Comparison of ENCODE assay signal across 1 cellular context in the genomic region with DNA sequence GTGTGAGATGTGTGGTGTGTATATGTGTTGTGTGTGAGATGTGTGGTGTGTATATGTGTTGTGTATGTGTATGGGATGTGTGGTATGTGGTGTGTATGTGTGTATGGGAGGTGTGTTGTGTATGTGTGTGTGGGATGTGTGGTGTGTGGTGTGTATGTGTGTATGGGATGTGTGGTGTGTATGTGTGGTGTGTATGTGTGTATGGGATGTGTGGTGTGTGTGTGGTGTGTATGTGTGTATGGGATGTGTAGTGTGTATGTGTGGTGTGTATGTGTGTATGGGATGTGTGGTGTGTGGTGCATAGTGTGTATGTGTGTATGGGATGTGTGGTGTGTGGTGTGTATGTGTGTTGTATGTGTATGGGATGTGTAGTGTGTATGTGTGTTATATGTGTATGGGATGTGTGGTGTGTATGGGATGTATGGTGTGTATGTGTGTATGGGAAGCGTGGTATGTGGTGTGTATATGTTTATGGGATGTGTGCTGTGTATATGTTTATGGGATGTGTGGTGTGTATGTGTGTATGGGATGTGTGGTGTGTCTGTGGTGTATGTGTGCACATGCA.
TF ChIP-seq lines count a peak whose summit lies in the region.

No MANE protein-coding gene starts in this region.

TF ChIP-seq in K562, 482 proteins besides CTCF, POLR2A, EP300 and RAD21 (continued from another document):
- 0 out of 2 replicates have a peak, but pooled peaks have one; percentile 34 for TF ChIP-seq CBX1 (IDR thresholded peaks at IDR 0.05; ENCODE audit: low read depth)
- no peak for TF ChIP-seq ELF1 (tag; IDR thresholded peaks at IDR 0.05)
- TF ChIP-seq, protein P1, sequence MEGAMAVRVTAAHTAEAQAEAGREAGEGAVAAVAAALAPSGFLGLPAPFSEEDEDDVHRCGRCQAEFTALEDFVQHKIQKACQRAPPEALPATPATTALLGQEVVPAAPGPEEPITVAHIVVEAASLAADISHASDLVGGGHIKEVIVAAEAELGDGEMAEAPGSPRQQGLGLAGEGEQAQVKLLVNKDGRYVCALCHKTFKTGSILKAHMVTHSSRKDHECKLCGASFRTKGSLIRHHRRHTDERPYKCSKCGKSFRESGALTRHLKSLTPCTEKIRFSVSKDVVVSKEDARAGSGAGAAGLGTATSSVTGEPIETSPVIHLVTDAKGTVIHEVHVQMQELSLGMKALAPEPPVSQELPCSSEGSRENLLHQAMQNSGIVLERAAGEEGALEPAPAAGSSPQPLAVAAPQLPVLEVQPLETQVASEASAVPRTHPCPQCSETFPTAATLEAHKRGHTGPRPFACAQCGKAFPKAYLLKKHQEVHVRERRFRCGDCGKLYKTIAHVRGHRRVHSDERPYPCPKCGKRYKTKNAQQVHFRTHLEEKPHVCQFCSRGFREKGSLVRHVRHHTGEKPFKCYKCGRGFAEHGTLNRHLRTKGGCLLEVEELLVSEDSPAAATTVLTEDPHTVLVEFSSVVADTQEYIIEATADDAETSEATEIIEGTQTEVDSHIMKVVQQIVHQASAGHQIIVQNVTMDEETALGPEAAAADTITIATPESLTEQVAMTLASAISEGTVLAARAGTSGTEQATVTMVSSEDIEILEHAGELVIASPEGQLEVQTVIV (CRISPR knock-in tag; IDR thresholded peaks at IDR 0.05; ENCODE audit: borderline replicate concordance) = no peak
- no peak for TF ChIP-seq ZNF408 (CRISPR knock-in tag; IDR thresholded peaks at IDR 0.05; ENCODE audit: low read depth)
- TF ChIP-seq, protein P2, sequence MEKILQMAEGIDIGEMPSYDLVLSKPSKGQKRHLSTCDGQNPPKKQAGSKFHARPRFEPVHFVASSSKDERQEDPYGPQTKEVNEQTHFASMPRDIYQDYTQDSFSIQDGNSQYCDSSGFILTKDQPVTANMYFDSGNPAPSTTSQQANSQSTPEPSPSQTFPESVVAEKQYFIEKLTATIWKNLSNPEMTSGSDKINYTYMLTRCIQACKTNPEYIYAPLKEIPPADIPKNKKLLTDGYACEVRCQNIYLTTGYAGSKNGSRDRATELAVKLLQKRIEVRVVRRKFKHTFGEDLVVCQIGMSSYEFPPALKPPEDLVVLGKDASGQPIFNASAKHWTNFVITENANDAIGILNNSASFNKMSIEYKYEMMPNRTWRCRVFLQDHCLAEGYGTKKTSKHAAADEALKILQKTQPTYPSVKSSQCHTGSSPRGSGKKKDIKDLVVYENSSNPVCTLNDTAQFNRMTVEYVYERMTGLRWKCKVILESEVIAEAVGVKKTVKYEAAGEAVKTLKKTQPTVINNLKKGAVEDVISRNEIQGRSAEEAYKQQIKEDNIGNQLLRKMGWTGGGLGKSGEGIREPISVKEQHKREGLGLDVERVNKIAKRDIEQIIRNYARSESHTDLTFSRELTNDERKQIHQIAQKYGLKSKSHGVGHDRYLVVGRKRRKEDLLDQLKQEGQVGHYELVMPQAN (IDR thresholded peaks at IDR 0.05; ENCODE audit: borderline replicate concordance) = 0 out of 2 replicates have a peak, but pooled peaks have one; percentile 31
- TF ChIP-seq HDAC1 (IDR thresholded peaks at IDR 0.05) = 0 out of 4 replicates have a peak, but pooled peaks of 1 of the 2 experiments have one; percentile 10
- TF ChIP-seq, protein P3, sequence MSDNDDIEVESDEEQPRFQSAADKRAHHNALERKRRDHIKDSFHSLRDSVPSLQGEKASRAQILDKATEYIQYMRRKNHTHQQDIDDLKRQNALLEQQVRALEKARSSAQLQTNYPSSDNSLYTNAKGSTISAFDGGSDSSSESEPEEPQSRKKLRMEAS (CRISPR knock-in tag; IDR thresholded peaks at IDR 0.05) = 0 out of 2 replicates have a peak, but pooled peaks have one; percentile 17
- TF ChIP-seq, protein P4, sequence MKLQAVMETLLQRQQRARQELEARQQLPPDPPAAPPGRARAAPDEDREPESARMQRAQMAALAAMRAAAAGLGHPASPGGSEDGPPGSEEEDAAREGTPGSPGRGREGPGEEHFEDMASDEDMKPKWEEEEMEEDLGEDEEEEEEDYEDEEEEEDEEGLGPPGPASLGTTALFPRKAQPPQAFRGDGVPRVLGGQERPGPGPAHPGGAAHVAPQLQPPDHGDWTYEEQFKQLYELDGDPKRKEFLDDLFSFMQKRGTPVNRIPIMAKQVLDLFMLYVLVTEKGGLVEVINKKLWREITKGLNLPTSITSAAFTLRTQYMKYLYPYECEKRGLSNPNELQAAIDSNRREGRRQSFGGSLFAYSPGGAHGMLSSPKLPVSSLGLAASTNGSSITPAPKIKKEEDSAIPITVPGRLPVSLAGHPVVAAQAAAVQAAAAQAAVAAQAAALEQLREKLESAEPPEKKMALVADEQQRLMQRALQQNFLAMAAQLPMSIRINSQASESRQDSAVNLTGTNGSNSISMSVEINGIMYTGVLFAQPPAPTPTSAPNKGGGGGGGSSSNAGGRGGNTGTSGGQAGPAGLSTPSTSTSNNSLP (IDR thresholded peaks at IDR 0.05; ENCODE audit: borderline replicate concordance, low read depth, low read length) = no peak
- TF ChIP-seq, protein P5, sequence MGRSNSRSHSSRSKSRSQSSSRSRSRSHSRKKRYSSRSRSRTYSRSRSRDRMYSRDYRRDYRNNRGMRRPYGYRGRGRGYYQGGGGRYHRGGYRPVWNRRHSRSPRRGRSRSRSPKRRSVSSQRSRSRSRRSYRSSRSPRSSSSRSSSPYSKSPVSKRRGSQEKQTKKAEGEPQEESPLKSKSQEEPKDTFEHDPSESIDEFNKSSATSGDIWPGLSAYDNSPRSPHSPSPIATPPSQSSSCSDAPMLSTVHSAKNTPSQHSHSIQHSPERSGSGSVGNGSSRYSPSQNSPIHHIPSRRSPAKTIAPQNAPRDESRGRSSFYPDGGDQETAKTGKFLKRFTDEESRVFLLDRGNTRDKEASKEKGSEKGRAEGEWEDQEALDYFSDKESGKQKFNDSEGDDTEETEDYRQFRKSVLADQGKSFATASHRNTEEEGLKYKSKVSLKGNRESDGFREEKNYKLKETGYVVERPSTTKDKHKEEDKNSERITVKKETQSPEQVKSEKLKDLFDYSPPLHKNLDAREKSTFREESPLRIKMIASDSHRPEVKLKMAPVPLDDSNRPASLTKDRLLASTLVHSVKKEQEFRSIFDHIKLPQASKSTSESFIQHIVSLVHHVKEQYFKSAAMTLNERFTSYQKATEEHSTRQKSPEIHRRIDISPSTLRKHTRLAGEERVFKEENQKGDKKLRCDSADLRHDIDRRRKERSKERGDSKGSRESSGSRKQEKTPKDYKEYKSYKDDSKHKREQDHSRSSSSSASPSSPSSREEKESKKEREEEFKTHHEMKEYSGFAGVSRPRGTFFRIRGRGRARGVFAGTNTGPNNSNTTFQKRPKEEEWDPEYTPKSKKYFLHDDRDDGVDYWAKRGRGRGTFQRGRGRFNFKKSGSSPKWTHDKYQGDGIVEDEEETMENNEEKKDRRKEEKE (IDR thresholded peaks at IDR 0.05; ENCODE audit: borderline replicate concordance in 1 of 2, control insufficient read depth in 1 of 2, low read depth in 2 of 2, low read length in 1 of 2) = peak in 1 of 2 experiments; percentile 41; a peak in 1 of 4 replicates
- TF ChIP-seq WHSC1 (IDR thresholded peaks at IDR 0.05; ENCODE audit: low read length) = no peak
- TF ChIP-seq, protein P6, sequence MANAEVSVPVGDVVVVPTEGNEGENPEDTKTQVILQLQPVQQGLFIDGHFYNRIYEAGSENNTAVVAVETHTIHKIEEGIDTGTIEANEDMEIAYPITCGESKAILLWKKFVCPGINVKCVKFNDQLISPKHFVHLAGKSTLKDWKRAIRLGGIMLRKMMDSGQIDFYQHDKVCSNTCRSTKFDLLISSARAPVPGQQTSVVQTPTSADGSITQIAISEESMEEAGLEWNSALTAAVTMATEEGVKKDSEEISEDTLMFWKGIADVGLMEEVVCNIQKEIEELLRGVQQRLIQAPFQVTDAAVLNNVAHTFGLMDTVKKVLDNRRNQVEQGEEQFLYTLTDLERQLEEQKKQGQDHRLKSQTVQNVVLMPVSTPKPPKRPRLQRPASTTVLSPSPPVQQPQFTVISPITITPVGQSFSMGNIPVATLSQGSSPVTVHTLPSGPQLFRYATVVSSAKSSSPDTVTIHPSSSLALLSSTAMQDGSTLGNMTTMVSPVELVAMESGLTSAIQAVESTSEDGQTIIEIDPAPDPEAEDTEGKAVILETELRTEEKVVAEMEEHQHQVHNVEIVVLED (CRISPR knock-in tag; IDR thresholded peaks at IDR 0.05) = no peak
- TF ChIP-seq, protein P7, sequence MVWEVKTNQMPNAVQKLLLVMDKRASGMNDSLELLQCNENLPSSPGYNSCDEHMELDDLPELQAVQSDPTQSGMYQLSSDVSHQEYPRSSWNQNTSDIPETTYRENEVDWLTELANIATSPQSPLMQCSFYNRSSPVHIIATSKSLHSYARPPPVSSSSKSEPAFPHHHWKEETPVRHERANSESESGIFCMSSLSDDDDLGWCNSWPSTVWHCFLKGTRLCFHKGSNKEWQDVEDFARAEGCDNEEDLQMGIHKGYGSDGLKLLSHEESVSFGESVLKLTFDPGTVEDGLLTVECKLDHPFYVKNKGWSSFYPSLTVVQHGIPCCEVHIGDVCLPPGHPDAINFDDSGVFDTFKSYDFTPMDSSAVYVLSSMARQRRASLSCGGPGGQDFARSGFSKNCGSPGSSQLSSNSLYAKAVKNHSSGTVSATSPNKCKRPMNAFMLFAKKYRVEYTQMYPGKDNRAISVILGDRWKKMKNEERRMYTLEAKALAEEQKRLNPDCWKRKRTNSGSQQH (CRISPR knock-in tag; IDR thresholded peaks at IDR 0.05) = peak; percentile 52; the same call in 1 of the 2 replicates
- TF ChIP-seq ARHGAP35 (IDR thresholded peaks at IDR 0.05; ENCODE audit: partially characterized antibody) = peak; percentile 55
- TF ChIP-seq, protein P8, sequence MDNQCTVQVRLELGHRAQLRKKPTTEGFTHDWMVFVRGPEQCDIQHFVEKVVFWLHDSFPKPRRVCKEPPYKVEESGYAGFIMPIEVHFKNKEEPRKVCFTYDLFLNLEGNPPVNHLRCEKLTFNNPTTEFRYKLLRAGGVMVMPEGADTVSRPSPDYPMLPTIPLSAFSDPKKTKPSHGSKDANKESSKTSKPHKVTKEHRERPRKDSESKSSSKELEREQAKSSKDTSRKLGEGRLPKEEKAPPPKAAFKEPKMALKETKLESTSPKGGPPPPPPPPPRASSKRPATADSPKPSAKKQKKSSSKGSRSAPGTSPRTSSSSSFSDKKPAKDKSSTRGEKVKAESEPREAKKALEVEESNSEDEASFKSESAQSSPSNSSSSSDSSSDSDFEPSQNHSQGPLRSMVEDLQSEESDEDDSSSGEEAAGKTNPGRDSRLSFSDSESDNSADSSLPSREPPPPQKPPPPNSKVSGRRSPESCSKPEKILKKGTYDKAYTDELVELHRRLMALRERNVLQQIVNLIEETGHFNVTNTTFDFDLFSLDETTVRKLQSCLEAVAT (IDR thresholded peaks at IDR 0.05) = peak; percentile 38 to 42; a peak in 1 of 4 replicates
- no peak for TF ChIP-seq ZNF583 (CRISPR knock-in tag; IDR thresholded peaks at IDR 0.05)
- no peak for TF ChIP-seq RFX5 (IDR thresholded peaks at IDR 0.05; ENCODE audit: low read depth, low read length)
- TF ChIP-seq ASH1L (IDR thresholded peaks at IDR 0.05; ENCODE audit: borderline replicate concordance, low read depth, partially characterized antibody) = peak; percentile 41
- TF ChIP-seq PHF20 (IDR thresholded peaks at IDR 0.05; ENCODE audit: partially characterized antibody) = peak; percentile 67
- peak; percentile 9; the same call in 1 of the 2 replicates for TF ChIP-seq DPF2 (IDR thresholded peaks at IDR 0.05)
- peak; percentile 75; the same call in 1 of the 2 replicates for TF ChIP-seq LARP7 (IDR thresholded peaks at IDR 0.05)
- TF ChIP-seq, protein P9, sequence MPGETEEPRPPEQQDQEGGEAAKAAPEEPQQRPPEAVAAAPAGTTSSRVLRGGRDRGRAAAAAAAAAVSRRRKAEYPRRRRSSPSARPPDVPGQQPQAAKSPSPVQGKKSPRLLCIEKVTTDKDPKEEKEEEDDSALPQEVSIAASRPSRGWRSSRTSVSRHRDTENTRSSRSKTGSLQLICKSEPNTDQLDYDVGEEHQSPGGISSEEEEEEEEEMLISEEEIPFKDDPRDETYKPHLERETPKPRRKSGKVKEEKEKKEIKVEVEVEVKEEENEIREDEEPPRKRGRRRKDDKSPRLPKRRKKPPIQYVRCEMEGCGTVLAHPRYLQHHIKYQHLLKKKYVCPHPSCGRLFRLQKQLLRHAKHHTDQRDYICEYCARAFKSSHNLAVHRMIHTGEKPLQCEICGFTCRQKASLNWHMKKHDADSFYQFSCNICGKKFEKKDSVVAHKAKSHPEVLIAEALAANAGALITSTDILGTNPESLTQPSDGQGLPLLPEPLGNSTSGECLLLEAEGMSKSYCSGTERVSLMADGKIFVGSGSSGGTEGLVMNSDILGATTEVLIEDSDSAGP (CRISPR knock-in tag; IDR thresholded peaks at IDR 0.05) = 0 out of 2 replicates have a peak, but pooled peaks have one; percentile 44
- TF ChIP-seq OTX1 (CRISPR knock-in tag; IDR thresholded peaks at IDR 0.05) = 0 out of 2 replicates have a peak, but pooled peaks have one; percentile 3
